Comparison of ENCODE assay signal across 9 cellular contexts in the genomic region with DNA sequence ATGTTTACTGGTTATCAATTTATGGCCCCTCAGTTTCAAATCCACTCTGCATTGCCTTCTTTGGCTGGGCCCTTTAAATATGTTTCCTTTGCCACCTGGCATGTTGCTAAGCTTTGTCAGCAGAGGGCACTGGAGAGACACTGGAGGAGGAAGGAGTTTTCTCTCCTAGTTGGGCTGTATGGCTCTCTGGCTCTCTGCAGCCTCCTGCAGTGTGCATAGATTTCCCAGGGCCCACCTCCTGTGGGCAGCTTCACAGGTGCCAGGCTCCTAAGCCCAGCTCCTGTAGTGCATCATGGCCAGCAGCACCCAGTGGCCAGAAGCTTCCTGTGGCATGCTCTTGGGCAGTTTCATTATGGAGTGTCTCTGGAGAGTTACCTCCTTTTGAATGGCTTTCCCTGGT. TPM values are rescaled to one million over a fixed set of nuclear protein-coding genes. Genes with fewer than 3 reads are reported as not detected.
DNase-seq lines count a peak whose midpoint lies in the region; ATAC-seq, FAIRE-seq and TF ChIP-seq lines count a peak whose summit lies in the region.
"Had no signal": no experiment of that assay in that cellular context is flagged by ENCODE, and none has a peak within 500 bp of the region (broad histone marks: within the 10 kb centered on the region; RNA-seq: fewer than 3 reads in every experiment).

No MANE protein-coding gene starts in this region.

- H3K27me3 Mint-ChIP-seq in CD14-positive monocyte (ENCODE audit: low read depth in 3 of 3): peaks cover 19 to 25% (median 24%) of the 10 kb centered on the region in 3 donors
- H3K27me3 Mint-ChIP-seq in T-cell: no peaks in the 10 kb centered on the region
- H3K27me3 Mint-ChIP-seq in nephron (ENCODE audit: low read depth): no peaks in the 10 kb centered on the region
- no peaks in the 10 kb centered on the region for H3K27me3 Mint-ChIP-seq in stimulated activated memory B cell treated with anti-CD40 and anti-IgM and Interleukin-4, amounts not matched to agents 10 μg/mL and 1 μg/mL and 100 μg/mL, for 72 hours
- H3K27me3 Mint-ChIP-seq: naive thymus-derived CD8-positive, alpha-beta T cell had no signal

- no peak overlapping the region for H3K27ac Mint-ChIP-seq in CD14-positive monocyte
- H3K27ac Mint-ChIP-seq in T-cell: no peak overlapping the region
- peak overlapping the region; percentile 37 to 85 (median 66) for H3K27ac Mint-ChIP-seq in nephron
- no peak overlapping the region for H3K27ac Mint-ChIP-seq in stimulated activated memory B cell treated with anti-CD40 and anti-IgM and Interleukin-4, amounts not matched to agents 10 μg/mL and 1 μg/mL and 100 μg/mL, for 72 hours

- H3K4me3 Mint-ChIP-seq in CD14-positive monocyte (no peak overlapping the region), T-cell (no peak overlapping the region), nephron (peak overlapping the region; percentile 22 to 55 (median 50))
- H3K4me3 Mint-ChIP-seq in stimulated activated memory B cell treated with anti-CD40 and anti-IgM and Interleukin-4, amounts not matched to agents 10 μg/mL and 1 μg/mL and 100 μg/mL, for 72 hours: no peak overlapping the region

- POLR2A ChIA-PET in T-cell (lab: Charles Lee) (no interaction called here), endothelial cell of umbilical vein (lab: Charles Lee) (no interaction called here)

- no peaks in the 10 kb centered on the region for H3K9me1 ChIP-seq in endothelial cell of umbilical vein (replicated peaks; ENCODE audit: control insufficient read depth, extremely low read depth, insufficient read depth, low read length)

- H3K27ac ChIP-seq in endothelial cell of umbilical vein (ENCODE audit: insufficient read depth, low read depth, low read length): no peak overlapping the region

- ATAC-seq in GM18519 (IDR thresholded peaks at IDR 0.05; ENCODE audit: low FRiP score, unreplicated experiment) (peak; percentile 74), HG02981 (IDR thresholded peaks at IDR 0.05; ENCODE audit: unreplicated experiment) (peak; percentile 43), T-cell (replicated peaks in 1 of 4) (no peak)
- ATAC-seq in stimulated activated memory B cell treated with anti-CD40 and anti-IgM and Interleukin-4, amounts not matched to agents 10 μg/mL and 1 μg/mL and 100 μg/mL, for 72 hours: no peak
- ATAC-seq: naive thymus-derived CD8-positive, alpha-beta T cell had no signal

- H3K4me1 Mint-ChIP-seq in CD14-positive monocyte (peaks cover 12% of the 10 kb centered on the region), T-cell (peaks cover 18 to 24% (median 23%) of the 10 kb centered on the region in 3 donors), nephron (peaks cover 36% of the 10 kb centered on the region)
- H3K4me1 Mint-ChIP-seq in stimulated activated memory B cell treated with anti-CD40 and anti-IgM and Interleukin-4, amounts not matched to agents 10 μg/mL and 1 μg/mL and 100 μg/mL, for 72 hours: peaks cover 20% of the 10 kb centered on the region

- no peak overlapping the region for H3K4me2 ChIP-seq in endothelial cell of umbilical vein (ENCODE audit: insufficient read depth, low read length)

- H3K36me3 ChIP-seq in endothelial cell of umbilical vein (ENCODE audit: control insufficient read depth in 2 of 2, extremely low read depth in 1 of 2, insufficient read depth in 2 of 2, low read length in 2 of 2): no peaks in the 10 kb centered on the region

- H3K27me3 ChIP-seq in endothelial cell of umbilical vein (ENCODE audit: control insufficient read depth in 2 of 2, insufficient read depth in 2 of 2, low read length in 2 of 2): peaks cover 3 to 9% of the 10 kb centered on the region in 2 experiments

- H3K9me3 ChIP-seq in endothelial cell of umbilical vein (replicated peaks; ENCODE audit: control insufficient read depth, insufficient read depth, low read length): no peaks in the 10 kb centered on the region

- FAIRE-seq in endothelial cell of umbilical vein (lab: Jason Lieb, UNC): peak; percentile 75

- no peak overlapping the region for H2AFZ ChIP-seq in endothelial cell of umbilical vein (ENCODE audit: low read depth, low read length)

- DNase-seq in CD14-positive monocyte (ENCODE audit: low spot score) (no peak), NCI-H2081 treated with DMSO at 0.1 percent for 48 hours (lab: John Stamatoyannopoulos, UW) (peak; percentile 46), T-cell (peak in 20 of 34 experiments; percentile 4 to 28 (median 12)), endothelial cell of umbilical vein (ENCODE audit: low read depth, low spot score) (peak; percentile 52)

- intact Hi-C loops in CD14-positive monocyte (cut with micrococcal nuclease): loop anchor here in 1 of 2 donors (10.0 kb wide), 1 partner anchor 714 kb away; no protein-coding TSS in a partner anchor
- intact Hi-C loops in endothelial cell of umbilical vein (cut with micrococcal nuclease): loop anchor here (1.0 to 5.0 kb wide), 4 partner anchors 111 to 931 kb away; a partner anchor contains a TSS

- H3K9me3 Mint-ChIP-seq in CD14-positive monocyte (peaks cover 0 to 4% (median 0%) of the 10 kb centered on the region in 7 donors), T-cell (no peaks in the 10 kb centered on the region), nephron (peaks cover 2% of the 10 kb centered on the region)
- no peaks in the 10 kb centered on the region for H3K9me3 Mint-ChIP-seq in stimulated activated memory B cell treated with anti-CD40 and anti-IgM and Interleukin-4, amounts not matched to agents 10 μg/mL and 1 μg/mL and 100 μg/mL, for 72 hours

- peaks cover 9% of the 10 kb centered on the region for H3K4me1 ChIP-seq in endothelial cell of umbilical vein (ENCODE audit: control insufficient read depth, extremely low read depth, insufficient read depth, low read length)

- dilution Hi-C loops in endothelial cell of umbilical vein (cut with MboI; ENCODE audit: extremely low pct_ligation_motif_present, low sequenced_read_pairs): no loop called here

- no peaks in the 10 kb centered on the region for H4K20me1 ChIP-seq in endothelial cell of umbilical vein (replicated peaks; ENCODE audit: control insufficient read depth, extremely low read depth, insufficient read depth, low read length)

- BruUV-seq in endothelial cell of umbilical vein (replicated peaks; lab: Mats Ljungman, UMichigan): no TSS peak

- CTCF ChIA-PET in T-cell (lab: Charles Lee) (interaction anchor here (0.9 to 4.1 kb wide), 4 partner anchors 23 to 929 kb away, joined by 3 to 19 read pairs (median 4); a partner anchor contains a TSS), endothelial cell of umbilical vein (lab: Charles Lee) (interaction anchor here (0.7 to 5.4 kb wide), 33 partner anchors 9 to 1416 kb away, joined by 3 to 428 read pairs (median 5); a partner anchor contains a TSS)

- TF ChIP-seq POLR2A in endothelial cell of umbilical vein (IDR thresholded peaks at IDR 0.05; ENCODE audit: low read depth, low read length): no peak

- TF ChIP-seq CTCF in CD14-positive monocyte (IDR thresholded peaks at IDR 0.05) (peak; percentile 48), endothelial cell of umbilical vein (IDR thresholded peaks at IDR 0.05; ENCODE audit: extremely low read depth in 1 of 2, insufficient read depth in 1 of 2, low read depth in 1 of 2, low read length in 2 of 2) (peak; percentile 60 to 69), nephron (IDR thresholded peaks at IDR 0.05; ENCODE audit: unreplicated experiment in 3 of 3) (peak; percentile 41 to 59 (median 56))

- H3K79me2 ChIP-seq in endothelial cell of umbilical vein (ENCODE audit: control insufficient read depth, insufficient read depth, low read length): no peaks in the 10 kb centered on the region

- no peak overlapping the region for H3K9ac ChIP-seq in endothelial cell of umbilical vein (replicated peaks; ENCODE audit: extremely low read depth, insufficient read depth, low read length)

- H3K36me3 Mint-ChIP-seq in CD14-positive monocyte (no peaks in the 10 kb centered on the region), T-cell (no peaks in the 10 kb centered on the region), nephron (ENCODE audit: low read depth) (no peaks in the 10 kb centered on the region)
- H3K36me3 Mint-ChIP-seq in stimulated activated memory B cell treated with anti-CD40 and anti-IgM and Interleukin-4, amounts not matched to agents 10 μg/mL and 1 μg/mL and 100 μg/mL, for 72 hours: no peaks in the 10 kb centered on the region
- H3K36me3 Mint-ChIP-seq: naive thymus-derived CD8-positive, alpha-beta T cell had no signal

- no peak overlapping the region for H3K4me3 ChIP-seq in endothelial cell of umbilical vein (replicated peaks in 1 of 3; ENCODE audit: insufficient read depth in 1 of 3, low read depth in 1 of 3, low read length in 3 of 3)

TF ChIP-seq in endothelial cell of umbilical vein, 7 proteins besides CTCF, POLR2A, EP300 and RAD21:
- TF ChIP-seq JUN (IDR thresholded peaks at IDR 0.05; ENCODE audit: borderline replicate concordance, insufficient read depth, insufficient read length, low read depth) (no peak), POLR2AphosphoS5 (IDR thresholded peaks at IDR 0.05; ENCODE audit: insufficient read depth, low read depth, low read length) (no peak), GATA2 (IDR thresholded peaks at IDR 0.05; ENCODE audit: insufficient read depth, insufficient read length, low read depth, low read length) (no peak)

RNA-seq across cellular contexts. Expression of a gene that starts 23.3 kb away (rescaled TPM):
- polyA plus RNA-seq in CD14-positive monocyte (not detected), endothelial cell of umbilical vein (0.43 and 0.61 TPM in 2 replicates)
- total RNA-seq in T-cell (under 1 TPM in 4 of 5 donors, not detected in 1; 0.13 to 0.26 (median 0.18) TPM), endothelial cell of umbilical vein (2.5 and 3.1 TPM in 2 replicates)
- 0.65 and 0.66 TPM in 2 replicates for polyA plus RNA-seq in endothelial cell of umbilical vein (2011; cell fraction: cytosol; rRNA removed)
- polyA plus RNA-seq in endothelial cell of umbilical vein (2011; cell fraction: nucleus; rRNA removed): 4.5 and 5.6 TPM in 2 replicates
- polyA plus RNA-seq in endothelial cell of umbilical vein (2012): 1.2 and 1.5 TPM in 2 replicates
- 1.4 and 1.7 TPM in 2 replicates for polyA minus RNA-seq in endothelial cell of umbilical vein
- polyA minus RNA-seq in endothelial cell of umbilical vein (2011; cell fraction: cytosol; rRNA and poly(A)+ RNA removed): not detected
- 5.5 and 6.3 TPM in 2 replicates for polyA minus RNA-seq in endothelial cell of umbilical vein (2011; cell fraction: nucleus; rRNA and poly(A)+ RNA removed)
- polyA plus RNA-seq: naive thymus-derived CD8-positive, alpha-beta T cell had no signal

Comparison
In these comparisons a context has a peak if more than half of its experiments do, and no peak if none do; other contexts are left out.
1. H3K27ac Mint-ChIP-seq: peak in nephron (3 of 3); none in CD14-positive monocyte (0 of 7), T-cell (0 of 2) and stimulated activated memory B cell treated with anti-CD40 and anti-IgM and Interleukin-4, amounts not matched to agents 10 μg/mL and 1 μg/mL and 100 μg/mL, for 72 hours (single experiment).
2. H3K4me3 Mint-ChIP-seq: peak in nephron (3 of 3); none in CD14-positive monocyte (0 of 2), T-cell (0 of 3) and stimulated activated memory B cell treated with anti-CD40 and anti-IgM and Interleukin-4, amounts not matched to agents 10 μg/mL and 1 μg/mL and 100 μg/mL, for 72 hours (single experiment).
3. ATAC-seq: peak in GM18519 (single experiment) and HG02981 (single experiment); none in T-cell (0 of 4) and stimulated activated memory B cell treated with anti-CD40 and anti-IgM and Interleukin-4, amounts not matched to agents 10 μg/mL and 1 μg/mL and 100 μg/mL, for 72 hours (single experiment).
4. Peak in every context shown above with its lines, with median percentiles within 50 percentile points of each other: CTCF ChIP-seq.